8 cellular contexts compared by ENCODE assay signal in genomic region chr1:152461544-152461943, GRCh38. TPM values are rescaled to one million over a fixed set of nuclear protein-coding genes. Genes with fewer than 3 reads are reported as not detected.
A peak's percentile ranks its signal among the peaks of the same experiment; 100 is the strongest.
DNase-seq lines count a peak whose midpoint lies in the region; ATAC-seq lines count a peak whose summit lies in the region.

No MANE protein-coding gene starts in this region.

- H3K27ac Mint-ChIP-seq in activated CD4-positive, alpha-beta T cell treated with anti-CD3 and anti-CD28 coated beads for 36 hours, result peak overlapping the region; percentile 69
- no peak overlapping the region for H3K27ac Mint-ChIP-seq in effector memory CD8-positive, alpha-beta T cell

- POLR2A ChIA-PET in activated CD4-positive, alpha-beta T cell treated with anti-CD3 and anti-CD28 coated beads for 36 hours (lab: Charles Lee), result no interaction called here

- H3K27me3 Mint-ChIP-seq in activated CD4-positive, alpha-beta T cell treated with anti-CD3 and anti-CD28 coated beads for 36 hours, result peaks cover 4% of the 10 kb centered on the region
- H3K27me3 Mint-ChIP-seq in effector memory CD8-positive, alpha-beta T cell, result peaks cover 6 to 7% of the 10 kb centered on the region in 2 donors

- peak; percentile 52 for ATAC-seq in activated CD4-positive, alpha-beta T cell treated with anti-CD3 and anti-CD28 coated beads for 36 hours
- peak; percentile 61 for ATAC-seq in effector memory CD8-positive, alpha-beta T cell (replicated peaks)
- no peak for ATAC-seq in HG03354 (IDR thresholded peaks at IDR 0.05; ENCODE audit: poor library complexity, severe bottlenecking, unreplicated experiment)

- peak; percentile 3 for DNase-seq in NCI-H2227 (lab: John Stamatoyannopoulos, UW; ENCODE audit: unreplicated experiment)
- DNase-seq in NCI-H2227 treated with DMSO at 0.1 percent for 48 hours (lab: John Stamatoyannopoulos, UW), result no peak
- peak; percentile 7 for DNase-seq in NCI-H2196 treated with DMSO at 0.1 percent for 48 hours (lab: John Stamatoyannopoulos, UW; ENCODE audit: unreplicated experiment)
- DNase-seq in activated CD4-positive, alpha-beta T cell treated with anti-CD3 and anti-CD28 coated beads for 36 hours, result peak; percentile 79
- DNase-seq in effector memory CD8-positive, alpha-beta T cell, result peak; percentile 63 to 66 (median 65)
- DNase-seq in midbrain (lab: John Stamatoyannopoulos, UW), result peak; percentile 36
- peak; percentile 61 for DNase-seq in superior temporal gyrus (ENCODE audit: extremely low spot score)

- CTCF ChIA-PET in activated CD4-positive, alpha-beta T cell treated with anti-CD3 and anti-CD28 coated beads for 36 hours (lab: Charles Lee), result interaction anchor here (0.7 to 1.2 kb wide), 4 partner anchors 13 to 310 kb away, joined by 3 read pairs; no protein-coding TSS in a partner anchor

- H3K4me1 Mint-ChIP-seq in activated CD4-positive, alpha-beta T cell treated with anti-CD3 and anti-CD28 coated beads for 36 hours, result peaks cover 31% of the 10 kb centered on the region
- H3K4me1 Mint-ChIP-seq in effector memory CD8-positive, alpha-beta T cell (ENCODE audit: low read depth in 2 of 2), result peaks cover 22 to 28% of the 10 kb centered on the region in 2 donors

- peaks cover 3% of the 10 kb centered on the region for H3K9me3 Mint-ChIP-seq in activated CD4-positive, alpha-beta T cell treated with anti-CD3 and anti-CD28 coated beads for 36 hours (ENCODE audit: low read depth)
- no peaks in the 10 kb centered on the region for H3K9me3 Mint-ChIP-seq in effector memory CD8-positive, alpha-beta T cell

- no peak overlapping the region for H3K4me3 Mint-ChIP-seq in activated CD4-positive, alpha-beta T cell treated with anti-CD3 and anti-CD28 coated beads for 36 hours
- H3K4me3 Mint-ChIP-seq in effector memory CD8-positive, alpha-beta T cell, result no peak overlapping the region

- intact Hi-C loops in activated CD4-positive, alpha-beta T cell treated with anti-CD3 and anti-CD28 coated beads for 36 hours (cut with DNase I, micrococcal nuclease), result loop anchor here in 1 of 2 experiments (2.0 kb wide), 1 partner anchor 413 kb away; no protein-coding TSS in a partner anchor

- no peaks in the 10 kb centered on the region for H3K36me3 Mint-ChIP-seq in activated CD4-positive, alpha-beta T cell treated with anti-CD3 and anti-CD28 coated beads for 36 hours (ENCODE audit: low read depth)
- H3K36me3 Mint-ChIP-seq in effector memory CD8-positive, alpha-beta T cell (ENCODE audit: insufficient read depth), result peaks cover 5% of the 10 kb centered on the region

RNA-seq across cellular contexts. Expression of gene CRNN, which starts 47.5 kb away (rescaled TPM):
- not detected for total RNA-seq in activated CD4-positive, alpha-beta T cell treated with anti-CD3 and anti-CD28 coated beads for 36 hours

RNA-seq across cellular contexts. Expression of gene LCE5A, which starts 49.1 kb away (rescaled TPM):
- total RNA-seq in activated CD4-positive, alpha-beta T cell treated with anti-CD3 and anti-CD28 coated beads for 36 hours, result not detected

RNA-seq across cellular contexts. Expression of gene CRCT1, which starts 52.7 kb away (rescaled TPM):
- not detected for total RNA-seq in activated CD4-positive, alpha-beta T cell treated with anti-CD3 and anti-CD28 coated beads for 36 hours
